Comparison of ENCODE assay signal across 8 cellular contexts in genomic region chr20:53652090-53652858, GRCh38. TPM values are rescaled to one million over a fixed set of nuclear protein-coding genes. Genes with fewer than 3 reads are reported as not detected.
DNase-seq lines count a peak whose midpoint lies in the region; ATAC-seq and TF ChIP-seq lines count a peak whose summit lies in the region.

No MANE protein-coding gene starts in this region.

- H3K27ac ChIP-seq in BLaER1 (peak overlapping the region; percentile 69), PC-9 (peak overlapping the region; percentile 54), left ventricle myocardium inferior (replicated peaks) (peak overlapping the region; percentile 66), temporal lobe (ENCODE audit: low read depth, low read length) (peak overlapping the region; percentile 19), mammary epithelial cell (ENCODE audit: insufficient read depth, low read depth, low read length) (no peak overlapping the region)

- intact Hi-C loops in PC-9 (cut with micrococcal nuclease; ENCODE audit: unreplicated experiment) (no loop called here), left ventricle myocardium inferior (cut with micrococcal nuclease) (no loop called here), mammary epithelial cell (cut with micrococcal nuclease) (no loop called here)

- H3K9ac ChIP-seq in BLaER1 (peak overlapping the region; percentile 54), mammary epithelial cell (ENCODE audit: insufficient read depth, low read length) (no peak overlapping the region)

- 83% methylated on average over 7 of the region's 7 CpGs for WGBS in mammary epithelial cell (ENCODE audit: low coverage, missing lambda C conversion rate)

- ATAC-seq in GM18909 (IDR thresholded peaks at IDR 0.05; ENCODE audit: poor library complexity, unreplicated experiment), result peak; percentile 70
- peak; percentile 59 for ATAC-seq in HG03064 (IDR thresholded peaks at IDR 0.05; ENCODE audit: low read depth, unreplicated experiment)

- POLR2A ChIA-PET in PC-9 (lab: Charles Lee; ENCODE audit: unreplicated experiment), result no interaction called here

- H3K4me2 ChIP-seq in BLaER1 (peak overlapping the region; percentile 78), PC-9 (peak overlapping the region; percentile 30), mammary epithelial cell (ENCODE audit: insufficient read depth, low read depth, low read length) (no peak overlapping the region)

- DNase-seq in PC-9, result peak in 1 of 2 experiments; percentile 48
- no peak for DNase-seq in left ventricle myocardium inferior
- no peak for DNase-seq in amygdala (lab: John Stamatoyannopoulos, UW)
- DNase-seq in mammary epithelial cell, result no peak

- H3F3A ChIP-seq in PC-9 (ENCODE audit: insufficient read depth, low read depth), result peaks cover 30% of the 10 kb centered on the region

- BruUV-seq in PC-9 (replicated peaks; lab: Mats Ljungman, UMichigan) (no TSS peak), mammary epithelial cell (replicated peaks; lab: Mats Ljungman, UMichigan) (no TSS peak)

- H3K9me3 ChIP-seq in BLaER1 (no peaks in the 10 kb centered on the region), PC-9 (ENCODE audit: insufficient read depth, low read depth) (no peaks in the 10 kb centered on the region), left ventricle myocardium inferior (replicated peaks) (no peaks in the 10 kb centered on the region), mammary epithelial cell (replicated peaks; ENCODE audit: insufficient read depth, low read length) (no peaks in the 10 kb centered on the region)

- H3K4me1 ChIP-seq in BLaER1 (peaks cover 50% of the 10 kb centered on the region), PC-9 (replicated peaks; ENCODE audit: insufficient read depth) (peaks cover 47% of the 10 kb centered on the region), left ventricle myocardium inferior (peaks cover 30% of the 10 kb centered on the region), mammary epithelial cell (ENCODE audit: insufficient read depth, low read length) (peaks cover 7% of the 10 kb centered on the region)

- H3K27me3 ChIP-seq in BLaER1 (no peaks in the 10 kb centered on the region), PC-9 (ENCODE audit: insufficient read depth, low read depth) (no peaks in the 10 kb centered on the region), left ventricle myocardium inferior (ENCODE audit: low read depth) (no peaks in the 10 kb centered on the region), mammary epithelial cell (ENCODE audit: insufficient read depth, low read length) (no peaks in the 10 kb centered on the region)

- TF ChIP-seq CTCF in PC-9 (conservative IDR thresholded peaks at IDR 0.05), result no peak
- no peak for TF ChIP-seq CTCF in left ventricle myocardium inferior (IDR thresholded peaks at IDR 0.05; ENCODE audit: borderline replicate concordance)
- TF ChIP-seq CTCF in mammary epithelial cell (conservative IDR thresholded peaks at IDR 0.05 in 1 of 2, IDR thresholded peaks at IDR 0.05 in 1 of 2; ENCODE audit: extremely low read depth in 1 of 2, insufficient read depth in 1 of 2, low read depth in 1 of 2, low read length in 2 of 2), result no peak

- no peaks in the 10 kb centered on the region for H3K79me2 ChIP-seq in PC-9 (ENCODE audit: low read depth)
- no peaks in the 10 kb centered on the region for H3K79me2 ChIP-seq in mammary epithelial cell (ENCODE audit: insufficient read depth, low read length)

- H3K9me2 ChIP-seq in PC-9 (ENCODE audit: insufficient read depth), result no peaks in the 10 kb centered on the region

- H3K4me3 ChIP-seq in BLaER1 (0 out of 2 replicates have a peak overlapping the region, but pooled peaks have one; percentile 4), PC-9 (no peak overlapping the region), left ventricle myocardium inferior (peak overlapping the region; percentile 37), mammary epithelial cell (replicated peaks in 1 of 3; ENCODE audit: insufficient read depth in 1 of 3, low read depth in 2 of 3, low read length in 3 of 3) (no peak overlapping the region)

- in situ Hi-C loops in mammary epithelial cell (cut with MboI; ENCODE audit: low sequenced_read_pairs in 2 of 2), result no loop called here

- H3K36me3 ChIP-seq in BLaER1 (no peaks in the 10 kb centered on the region), PC-9 (ENCODE audit: low read depth) (no peaks in the 10 kb centered on the region), left ventricle myocardium inferior (no peaks in the 10 kb centered on the region), mammary epithelial cell (ENCODE audit: insufficient read depth, low read length) (no peaks in the 10 kb centered on the region)

- peak overlapping the region; percentile 41; the same call in 1 of the 2 replicates for H2AFZ ChIP-seq in PC-9
- no peak overlapping the region for H2AFZ ChIP-seq in mammary epithelial cell (ENCODE audit: low read depth, low read length)

- dilution Hi-C loops in mammary epithelial cell (cut with HindIII; ENCODE audit: low sequenced_read_pairs), result no loop called here

- H4K20me1 ChIP-seq in BLaER1 (no peaks in the 10 kb centered on the region), PC-9 (ENCODE audit: insufficient read depth) (no peaks in the 10 kb centered on the region), mammary epithelial cell (ENCODE audit: insufficient read depth, low read length) (no peaks in the 10 kb centered on the region)

- CTCF ChIA-PET in PC-9 (lab: Charles Lee) (interaction anchor here (0.6 kb wide), 2 partner anchors 10 to 79 kb away, joined by 5 to 8 read pairs; no protein-coding TSS in a partner anchor), mammary epithelial cell (lab: Charles Lee; ENCODE audit: low non-redundant PET) (no interaction called here)

RNA-seq across cellular contexts. Expression of gene ZNF217, which starts 58.6 kb away (rescaled TPM):
- 63.8 and 67.3 TPM in 2 replicates for total RNA-seq in PC-9 (2021)
- 5.4 TPM for total RNA-seq in left ventricle myocardium inferior
- total RNA-seq in temporal lobe, result 5.2 TPM
- 10 to 100 TPM; 30.8 to 39.8 TPM for total RNA-seq in mammary epithelial cell
- 8.7 TPM for polyA plus RNA-seq in mammary epithelial cell
- 63.7 TPM for polyA minus RNA-seq in mammary epithelial cell

Comparison
In these comparisons a context has a peak if more than half of its experiments do, and no peak if none do; other contexts are left out.
1. H3K4me3 ChIP-seq: peak in BLaER1 (single experiment) and left ventricle myocardium inferior (single experiment); none in PC-9 (single experiment) and mammary epithelial cell (0 of 3).